Comparison of ENCODE assay signal across 8 cellular contexts in the genomic region with DNA sequence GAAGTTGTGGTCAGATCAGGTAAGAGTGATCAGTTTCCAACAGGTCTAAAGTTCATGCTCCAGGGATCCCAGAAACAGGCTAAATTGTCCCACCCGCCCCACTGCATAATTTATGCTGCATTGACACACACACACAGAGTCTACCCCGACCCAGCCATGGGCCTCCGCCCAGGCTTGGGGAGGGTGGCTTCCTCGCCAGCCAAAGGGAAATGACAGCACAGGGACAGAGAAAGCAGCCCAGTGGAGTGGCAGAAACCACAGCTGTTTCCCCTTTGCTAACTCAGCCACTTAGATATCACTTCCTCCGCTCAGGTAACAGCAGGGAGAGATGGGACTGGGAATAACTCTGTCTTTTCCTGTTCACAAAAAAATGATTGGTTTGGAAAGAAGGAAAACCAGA. TPM values are rescaled to one million over a fixed set of nuclear protein-coding genes. Genes with fewer than 3 reads are reported as not detected.
A peak's percentile ranks its signal among the peaks of the same experiment; 100 is the strongest.
DNase-seq lines count a peak whose midpoint lies in the region; ATAC-seq and TF ChIP-seq lines count a peak whose summit lies in the region.

No MANE protein-coding gene starts in this region.

- H3K9me3 ChIP-seq in OCI-LY7 (ENCODE audit: low read length) (no peaks in the 10 kb centered on the region), colonic mucosa (no peaks in the 10 kb centered on the region), gastrocnemius medialis (no peaks in the 10 kb centered on the region), breast epithelium (no peaks in the 10 kb centered on the region), WERI-Rb-1 (ENCODE audit: severe bottlenecking) (no peaks in the 10 kb centered on the region)

- intact Hi-C loops in OCI-LY7 (cut with micrococcal nuclease; ENCODE audit: unreplicated experiment) (no loop called here), colonic mucosa (cut with DNase I) (no loop called here), gastrocnemius medialis (cut with DNase I; ENCODE audit: low total_unique reads) (loop anchor here (5.0 kb wide), 1 partner anchor 89 kb away; no protein-coding TSS in a partner anchor), breast epithelium (cut with DNase I; ENCODE audit: low total_unique reads) (no loop called here)

- H3K36me3 ChIP-seq in OCI-LY7 (ENCODE audit: insufficient read depth, low read length) (no peaks in the 10 kb centered on the region), colonic mucosa (no peaks in the 10 kb centered on the region), gastrocnemius medialis (no peaks in the 10 kb centered on the region), breast epithelium (no peaks in the 10 kb centered on the region), WERI-Rb-1 (no peaks in the 10 kb centered on the region)

- no peak overlapping the region for H3K27ac ChIP-seq in OCI-LY7 (ENCODE audit: low read depth, low read length, poor library complexity, severe bottlenecking)
- H3K27ac ChIP-seq in colonic mucosa: peak overlapping the region; percentile 37
- H3K27ac ChIP-seq in gastrocnemius medialis: peak overlapping the region; percentile 74 to 86 (median 82)
- no peak overlapping the region for H3K27ac ChIP-seq in breast epithelium
- H3K27ac ChIP-seq in WERI-Rb-1: no peak overlapping the region

- in situ Hi-C loops in gastrocnemius medialis (cut with MboI; ENCODE audit: low sequenced_read_pairs in 4 of 4): loop anchor here in 1 of 4 donors (10.0 kb wide), 1 partner anchor 81 kb away; no protein-coding TSS in a partner anchor

- BruUV-seq in OCI-LY7 (replicated peaks; lab: Mats Ljungman, UMichigan): no TSS peak

- H3K27me3 ChIP-seq in colonic mucosa: no peaks in the 10 kb centered on the region
- H3K27me3 ChIP-seq in gastrocnemius medialis: no peaks in the 10 kb centered on the region
- no peaks in the 10 kb centered on the region for H3K27me3 ChIP-seq in breast epithelium
- H3K27me3 ChIP-seq in WERI-Rb-1 (ENCODE audit: insufficient read depth, low read depth, severe bottlenecking): no peaks in the 10 kb centered on the region

- no peaks in the 10 kb centered on the region for H3K9me2 ChIP-seq in OCI-LY7 (ENCODE audit: insufficient read depth, low read length)

- no peaks in the 10 kb centered on the region for H4K20me1 ChIP-seq in OCI-LY7 (ENCODE audit: insufficient read depth, low read length)

- DNase-seq in OCI-LY7 (ENCODE audit: low spot score) (peak; percentile 70), colonic mucosa (peak; percentile 73), gastrocnemius medialis (peak in 1 of 2 donors; percentile 46), ureter (ENCODE audit: low spot score) (no peak), breast epithelium (ENCODE audit: low spot score in 2 of 2) (no peak), WERI-Rb-1 (no peak), mesenteric fat pad (ENCODE audit: low spot score) (no peak)

- TF ChIP-seq POLR2A in gastrocnemius medialis (IDR thresholded peaks at IDR 0.05) (no peak), breast epithelium (IDR thresholded peaks at IDR 0.05) (no peak)

- no peaks in the 10 kb centered on the region for H3K79me2 ChIP-seq in OCI-LY7 (ENCODE audit: insufficient read depth, low read depth, low read length)

- H3K4me1 ChIP-seq in OCI-LY7 (ENCODE audit: insufficient read depth, low read length, poor library complexity, severe bottlenecking): peaks cover 24% of the 10 kb centered on the region
- peaks cover 48% of the 10 kb centered on the region for H3K4me1 ChIP-seq in colonic mucosa
- H3K4me1 ChIP-seq in gastrocnemius medialis: peaks cover 70 to 72% of the 10 kb centered on the region in 2 donors
- H3K4me1 ChIP-seq in breast epithelium: peaks cover 7 to 13% of the 10 kb centered on the region in 2 donors

- TF ChIP-seq CTCF in OCI-LY7 (conservative IDR thresholded peaks at IDR 0.05; ENCODE audit: low read length): no peak
- TF ChIP-seq CTCF in colonic mucosa (IDR thresholded peaks at IDR 0.05): no peak
- no peak for TF ChIP-seq CTCF in gastrocnemius medialis (IDR thresholded peaks at IDR 0.05 in 4 of 5, conservative IDR thresholded peaks at IDR 0.05 in 1 of 5)
- TF ChIP-seq CTCF in breast epithelium (IDR thresholded peaks at IDR 0.05): no peak
- no peak for TF ChIP-seq CTCF in WERI-Rb-1 (IDR thresholded peaks at IDR 0.05; ENCODE audit: low read depth, low read length)

- H3K4me3 ChIP-seq in OCI-LY7 (ENCODE audit: low read depth, low read length, poor library complexity, severe bottlenecking) (no peak overlapping the region), colonic mucosa (no peak overlapping the region), gastrocnemius medialis (no peak overlapping the region), breast epithelium (no peak overlapping the region), WERI-Rb-1 (ENCODE audit: low read depth, low read length) (no peak overlapping the region)

- peak; percentile 42 for ATAC-seq in GM19351 (IDR thresholded peaks at IDR 0.05; ENCODE audit: unreplicated experiment)
- peak; percentile 18 to 19 for ATAC-seq in gastrocnemius medialis

- H3K4me2 ChIP-seq in OCI-LY7 (ENCODE audit: low read length): peak overlapping the region; percentile 63

- peak overlapping the region; percentile 80 for H2AFZ ChIP-seq in OCI-LY7 (ENCODE audit: low read length)

- CTCF ChIA-PET in OCI-LY7 (lab: Charles Lee; ENCODE audit: unreplicated experiment): no interaction called here

- peak overlapping the region in 1 of 2 donors; percentile 55 for H3K9ac ChIP-seq in colonic mucosa (ENCODE audit: low read depth in 2 of 2, low read length in 2 of 2)

- POLR2A ChIA-PET in OCI-LY7 (lab: Charles Lee): no interaction called here

RNA-seq across cellular contexts. Expression of gene SH3PXD2A, which starts 9.4 kb away (rescaled TPM):
- 0.85 and 1.3 TPM in 2 replicates for total RNA-seq in OCI-LY7 (2014; rRNA removed; shearing (Covaris generic))
- total RNA-seq in OCI-LY7 (2022) (5.8 and 5.9 TPM in 2 replicates), colonic mucosa (10 to 100 TPM; 37.5 to 40.8 TPM), gastrocnemius medialis (10 to 100 TPM in 2 of 4 donors, 1 to 10 TPM in 2; 6.2 to 16.8 (median 11.4) TPM), ureter (50.3 TPM), breast epithelium (10 to 100 TPM; 14.3 to 30.5 (median 14.7) TPM), mesenteric fat pad (51.3 TPM)

Comparison
In these comparisons a context has a peak if more than half of its experiments do, and no peak if none do; other contexts are left out.
1. DNase-seq: peak in OCI-LY7 (single experiment) and colonic mucosa (single experiment); none in ureter (single experiment), breast epithelium (0 of 2), WERI-Rb-1 (single experiment) and mesenteric fat pad (single experiment).
2. H3K27ac ChIP-seq: peak in colonic mucosa (single experiment) and gastrocnemius medialis (4 of 4); none in OCI-LY7 (single experiment), breast epithelium (0 of 2) and WERI-Rb-1 (single experiment).